Comparison of ENCODE assay signal across 8 cellular contexts in genomic region chrX:1205681-1206611, GRCh38. TPM values are rescaled to one million over a fixed set of nuclear protein-coding genes. Genes with fewer than 3 reads are reported as not detected.
DNase-seq lines count a peak whose midpoint lies in the region; ATAC-seq, FAIRE-seq and TF ChIP-seq lines count a peak whose summit lies in the region.

No MANE protein-coding gene starts in this region.

- intact Hi-C loops in testis (cut with DNase I; ENCODE audit: low total_unique reads), result no loop called here
- intact Hi-C loops in ovary (cut with DNase I), result no loop called here

- no peak for TF ChIP-seq CTCF in testis (IDR thresholded peaks at IDR 0.05)
- no peak for TF ChIP-seq CTCF in ovary (IDR thresholded peaks at IDR 0.05)

- TF ChIP-seq POLR2A in testis (IDR thresholded peaks at IDR 0.05) (no peak), ovary (IDR thresholded peaks at IDR 0.05) (no peak)

- no peaks in the 10 kb centered on the region for H3K36me3 ChIP-seq in H7 (replicated peaks; ENCODE audit: control insufficient read depth, insufficient read depth, low read length)
- no peaks in the 10 kb centered on the region for H3K36me3 ChIP-seq in effector memory CD4-positive, alpha-beta T cell (ENCODE audit: control insufficient read depth, insufficient read depth, low read length)
- H3K36me3 ChIP-seq in testis (ENCODE audit: low read depth, missing control alignments), result no peaks in the 10 kb centered on the region
- no peaks in the 10 kb centered on the region for H3K36me3 ChIP-seq in ovary

- DNase-seq in H7 (peak; percentile 74), lung microvascular endothelial cell (ENCODE audit: low read depth in 2 of 2) (peak; percentile 75 to 82), testis (peak; percentile 55), HuH-7 (ENCODE audit: low spot score) (no peak), ovary (no peak)
- peak in 1 of 3 donors; percentile 6 for DNase-seq in effector memory CD4-positive, alpha-beta T cell

- H3K27me3 ChIP-seq in H7 (ENCODE audit: control insufficient read depth, insufficient read depth, low read length) (no peaks in the 10 kb centered on the region), testis (no peaks in the 10 kb centered on the region), ovary (no peaks in the 10 kb centered on the region)
- no peaks in the 10 kb centered on the region for H3K27me3 ChIP-seq in effector memory CD4-positive, alpha-beta T cell (replicated peaks; ENCODE audit: control insufficient read depth, insufficient read depth, low read length, poor library complexity, severe bottlenecking)

- FAIRE-seq in TTC549 (lab: Jason Lieb, UNC), result peak; percentile 97

- peak overlapping the region; percentile 49 for H3K4me3 ChIP-seq in H7 (ENCODE audit: insufficient read depth, low read depth, low read length)
- H3K4me3 ChIP-seq in effector memory CD4-positive, alpha-beta T cell (ENCODE audit: insufficient read depth, low read depth, low read length, poor library complexity, severe bottlenecking), result peak overlapping the region; percentile 39
- peak overlapping the region; percentile 27 to 36 for H3K4me3 ChIP-seq in testis
- H3K4me3 ChIP-seq in ovary, result no peak overlapping the region

- no peak for ATAC-seq in HG03571 (IDR thresholded peaks at IDR 0.05; ENCODE audit: unreplicated experiment)

- TF ChIP-seq EP300 in ovary (IDR thresholded peaks at IDR 0.05), result no peak

- H3K9me3 ChIP-seq in effector memory CD4-positive, alpha-beta T cell (ENCODE audit: control insufficient read depth, low read length), result no peaks in the 10 kb centered on the region
- H3K9me3 ChIP-seq in testis (no peaks in the 10 kb centered on the region), ovary (no peaks in the 10 kb centered on the region)

- H3K4me1 ChIP-seq in effector memory CD4-positive, alpha-beta T cell (ENCODE audit: control insufficient read depth, insufficient read depth, low read length, poor library complexity, severe bottlenecking), result peaks cover 4% of the 10 kb centered on the region
- H3K4me1 ChIP-seq in testis (no peaks in the 10 kb centered on the region), ovary (ENCODE audit: insufficient read depth) (peaks cover 4% of the 10 kb centered on the region)

- H3K27ac ChIP-seq in effector memory CD4-positive, alpha-beta T cell (ENCODE audit: insufficient read depth, low read length, poor library complexity, severe bottlenecking), result no peak overlapping the region
- H3K27ac ChIP-seq in testis, result no peak overlapping the region
- no peak overlapping the region for H3K27ac ChIP-seq in ovary

- WGBS in testis, 2 donors, result 1 to 2% methylated on average over 33 of the region's 33 CpGs
- WGBS in ovary, 3 donors, result 1 to 2% (median 1%) methylated on average over 33 of the region's 33 CpGs

RNA-seq across cellular contexts. Expression of gene CRLF2, which starts 6.5 kb away (rescaled TPM):
- total RNA-seq in H7 (2014; rRNA removed; shearing (Covaris generic)), result not detected in 2 replicates
- not detected in 2 replicates for total RNA-seq in lung microvascular endothelial cell
- total RNA-seq in testis, result under 1 TPM; 0.37 to 0.47 TPM
- polyA plus RNA-seq in testis (ENCODE audit: insufficient read depth, low read depth, low replicate concordance), result not detected
- not detected for total RNA-seq in ovary
- under 1 TPM in 1 of 2 donors, not detected in 1; 0.25 TPM for polyA plus RNA-seq in ovary

Comparison
In these comparisons a context has a peak if more than half of its experiments do, and no peak if none do; other contexts are left out.
1. DNase-seq: peak in H7 (single experiment), lung microvascular endothelial cell (2 of 2) and testis (single experiment); none in HuH-7 (single experiment) and ovary (0 of 5).